ENCODE assay signal across 1 cellular context in the genomic region with DNA sequence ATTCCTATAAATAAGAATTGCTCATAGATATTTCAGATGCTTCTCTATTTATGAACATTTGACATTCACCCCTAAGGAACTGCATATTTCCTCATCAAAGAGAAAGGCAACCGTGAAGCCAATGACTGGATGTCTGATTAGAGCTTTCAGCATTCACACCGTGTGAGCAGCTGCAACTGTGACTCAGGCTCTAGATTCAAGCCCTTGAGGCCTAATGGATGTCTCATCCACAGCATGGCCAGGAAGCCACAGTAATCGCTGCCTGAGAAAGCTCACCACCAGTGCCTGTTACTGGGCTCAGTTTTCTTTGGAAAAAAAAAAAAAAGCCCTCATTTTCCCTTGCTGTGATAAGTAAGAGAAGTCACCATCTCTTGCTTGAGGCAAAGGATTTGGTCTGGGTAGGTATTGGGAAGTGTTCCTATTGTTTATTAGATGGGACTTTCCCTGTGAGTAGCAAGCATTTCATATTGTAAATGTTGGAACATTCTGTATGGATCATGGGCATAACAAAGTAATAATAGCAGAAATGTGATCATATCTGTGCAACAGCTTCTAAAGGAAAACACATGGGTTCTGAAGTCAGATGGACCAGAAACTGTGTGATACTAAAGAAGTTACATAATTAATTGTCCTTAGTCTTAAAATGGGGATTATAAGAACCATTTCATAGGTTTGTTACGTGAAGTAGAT.
TF ChIP-seq lines count a peak whose summit lies in the region.

No MANE protein-coding gene starts in this region.

TF ChIP-seq in SK-N-SH, 30 proteins besides CTCF, POLR2A, EP300 and RAD21 (continued from another document):
- TF ChIP-seq, protein P1, sequence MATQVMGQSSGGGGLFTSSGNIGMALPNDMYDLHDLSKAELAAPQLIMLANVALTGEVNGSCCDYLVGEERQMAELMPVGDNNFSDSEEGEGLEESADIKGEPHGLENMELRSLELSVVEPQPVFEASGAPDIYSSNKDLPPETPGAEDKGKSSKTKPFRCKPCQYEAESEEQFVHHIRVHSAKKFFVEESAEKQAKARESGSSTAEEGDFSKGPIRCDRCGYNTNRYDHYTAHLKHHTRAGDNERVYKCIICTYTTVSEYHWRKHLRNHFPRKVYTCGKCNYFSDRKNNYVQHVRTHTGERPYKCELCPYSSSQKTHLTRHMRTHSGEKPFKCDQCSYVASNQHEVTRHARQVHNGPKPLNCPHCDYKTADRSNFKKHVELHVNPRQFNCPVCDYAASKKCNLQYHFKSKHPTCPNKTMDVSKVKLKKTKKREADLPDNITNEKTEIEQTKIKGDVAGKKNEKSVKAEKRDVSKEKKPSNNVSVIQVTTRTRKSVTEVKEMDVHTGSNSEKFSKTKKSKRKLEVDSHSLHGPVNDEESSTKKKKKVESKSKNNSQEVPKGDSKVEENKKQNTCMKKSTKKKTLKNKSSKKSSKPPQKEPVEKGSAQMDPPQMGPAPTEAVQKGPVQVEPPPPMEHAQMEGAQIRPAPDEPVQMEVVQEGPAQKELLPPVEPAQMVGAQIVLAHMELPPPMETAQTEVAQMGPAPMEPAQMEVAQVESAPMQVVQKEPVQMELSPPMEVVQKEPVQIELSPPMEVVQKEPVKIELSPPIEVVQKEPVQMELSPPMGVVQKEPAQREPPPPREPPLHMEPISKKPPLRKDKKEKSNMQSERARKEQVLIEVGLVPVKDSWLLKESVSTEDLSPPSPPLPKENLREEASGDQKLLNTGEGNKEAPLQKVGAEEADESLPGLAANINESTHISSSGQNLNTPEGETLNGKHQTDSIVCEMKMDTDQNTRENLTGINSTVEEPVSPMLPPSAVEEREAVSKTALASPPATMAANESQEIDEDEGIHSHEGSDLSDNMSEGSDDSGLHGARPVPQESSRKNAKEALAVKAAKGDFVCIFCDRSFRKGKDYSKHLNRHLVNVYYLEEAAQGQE (IDR thresholded peaks at IDR 0.05; ENCODE audit: low read depth, low read length), result no peak
- TF ChIP-seq GATA2 (CRISPR knock-in tag; IDR thresholded peaks at IDR 0.05) (no peak), RFX5 (IDR thresholded peaks at IDR 0.05; ENCODE audit: low read length) (no peak), FOXJ3 (CRISPR knock-in tag; IDR thresholded peaks at IDR 0.05) (no peak), RXRA (IDR thresholded peaks at IDR 0.05; ENCODE audit: borderline replicate concordance, low read depth) (no peak), FOSL2 (IDR thresholded peaks at IDR 0.05; ENCODE audit: borderline replicate concordance, low read depth) (peak; percentile 53; the same call in 1 of the 2 replicates), TCF12 (IDR thresholded peaks at IDR 0.05) (peak; percentile 68), ELF1 (IDR thresholded peaks at IDR 0.05) (no peak), FOXM1 (IDR thresholded peaks at IDR 0.05; ENCODE audit: low read depth) (no peak), POLR2AphosphoS5 (IDR thresholded peaks at IDR 0.05; ENCODE audit: low read depth, low read length) (0 out of 2 replicates have a peak, but pooled peaks have one; percentile 14), NRF1 (IDR thresholded peaks at IDR 0.05; ENCODE audit: low read depth, low read length) (no peak), MEF2A (IDR thresholded peaks at IDR 0.05; ENCODE audit: borderline replicate concordance, low read depth) (no peak), YY1 (IDR thresholded peaks at IDR 0.05; ENCODE audit: low read depth) (no peak), GABPA (IDR thresholded peaks at IDR 0.05; ENCODE audit: low read depth) (no peak), JUND (IDR thresholded peaks at IDR 0.05) (peak; percentile 50), EZH2phosphoT487 (IDR thresholded peaks at IDR 0.05; ENCODE audit: borderline replicate concordance, low read depth) (no peak), RCOR1 (IDR thresholded peaks at IDR 0.05; ENCODE audit: low read length) (no peak)
